10 cellular contexts compared by ENCODE assay signal in genomic region chr1:234533034-234533571, GRCh38. TPM values are rescaled to one million over a fixed set of nuclear protein-coding genes. Genes with fewer than 3 reads are reported as not detected.
DNase-seq lines count a peak whose midpoint lies in the region; ATAC-seq, FAIRE-seq and TF ChIP-seq lines count a peak whose summit lies in the region.
"Had no signal": no experiment of that assay in that cellular context is flagged by ENCODE, and none has a peak within 500 bp of the region (broad histone marks: within the 10 kb centered on the region; RNA-seq: fewer than 3 reads in every experiment).

No MANE protein-coding gene starts in this region.

- H3K36me3 ChIP-seq in neutrophil (no peaks in the 10 kb centered on the region), small intestine (ENCODE audit: control insufficient read depth in 2 of 2, insufficient read depth in 2 of 2, low read length in 2 of 2) (no peaks in the 10 kb centered on the region)

- H3K4me3 ChIP-seq in AG04449 (ENCODE audit: low read depth, low read length) (no peak overlapping the region), neutrophil (ENCODE audit: low read depth in 1 of 2, low read length in 1 of 2) (peak overlapping the region in 1 of 2 experiments; percentile 39), small intestine (ENCODE audit: low read depth in 1 of 2, low read length in 2 of 2) (no peak overlapping the region)

- CTCF ChIA-PET in AG04449 (lab: Yijun Ruan, JAX) = interaction anchor here (1.0 to 3.9 kb wide), 3 partner anchors 8 to 34 kb away, joined by 3 to 14 read pairs (median 5); no protein-coding TSS in a partner anchor

- no peak for FAIRE-seq in RCC 7860 (lab: Jason Lieb, UNC)
- no peak for FAIRE-seq in small intestine (lab: Jason Lieb, UNC)

- ATAC-seq in HG03432 (IDR thresholded peaks at IDR 0.05; ENCODE audit: unreplicated experiment) (no peak), HG02678 (IDR thresholded peaks at IDR 0.05; ENCODE audit: unreplicated experiment) (no peak)

- H3K4me1 ChIP-seq in neutrophil (ENCODE audit: control insufficient read depth in 1 of 2, insufficient read depth in 1 of 2, low read depth in 1 of 2, low read length in 1 of 2) (peaks cover 56 to 59% of the 10 kb centered on the region in 2 experiments), small intestine (ENCODE audit: control insufficient read depth in 2 of 2, insufficient read depth in 1 of 2, low read depth in 1 of 2, low read length in 1 of 2) (peaks cover 3 to 16% of the 10 kb centered on the region in 2 donors)

- H3K27ac ChIP-seq in neutrophil (peak overlapping the region; percentile 87), small intestine (ENCODE audit: low read depth in 1 of 2, low read length in 1 of 2) (peak overlapping the region in 1 of 2 donors; percentile 96)

- no peaks in the 10 kb centered on the region for H3K9me3 ChIP-seq in neutrophil
- H3K9me3 ChIP-seq in small intestine (ENCODE audit: control insufficient read depth, low read depth) = no peaks in the 10 kb centered on the region

- POLR2A ChIA-PET in AG04449 (lab: Yijun Ruan, JAX) = interaction anchor here (0.7 to 1.0 kb wide), 2 partner anchors 11 to 560 kb away, joined by 4 to 6 read pairs; no protein-coding TSS in a partner anchor

- DNase-seq in AG04449 (ENCODE audit: low read depth, low spot score) (peak; percentile 88), RCC 7860 (ENCODE audit: low spot score) (peak; percentile 67), fibroblast of gingiva (ENCODE audit: low read depth) (peak; percentile 95), small intestine (no peak), NCI-H1092 (lab: John Stamatoyannopoulos, UW) (no peak)
- DNase-seq: DND-41; effector CD8-positive, alpha-beta T cell had no signal

- H3K27me3 ChIP-seq in neutrophil (no peaks in the 10 kb centered on the region), small intestine (ENCODE audit: control insufficient read depth in 2 of 2, insufficient read depth in 2 of 2, low read length in 2 of 2) (no peaks in the 10 kb centered on the region)

- TF ChIP-seq CTCF in AG04449 (IDR thresholded peaks at IDR 0.05; ENCODE audit: insufficient read depth, low read length, missing control alignments) = no peak
- no peak for TF ChIP-seq CTCF in neutrophil (IDR thresholded peaks at IDR 0.05)

- 74 to 83% (median 83%) methylated on average over 8 of the region's 8 CpGs for WGBS in small intestine, 3 donors

RNA-seq across cellular contexts. Expression of gene TARBP1, which starts 54.1 kb away (rescaled TPM):
- polyA plus RNA-seq in small intestine = 10 to 100 TPM in 2 of 3 donors, 1 to 10 TPM in 1; 8.1 to 23.2 (median 15.7) TPM

Comparison
In these comparisons a context has a peak if more than half of its experiments do, and no peak if none do; other contexts are left out.
1. DNase-seq: peak in AG04449 (single experiment), RCC 7860 (single experiment) and fibroblast of gingiva (single experiment); none in small intestine (single experiment) and NCI-H1092 (single experiment).